ENCODE assay signal across 8 cellular contexts in genomic region chr15:50876989-50877360, GRCh38. TPM values are rescaled to one million over a fixed set of nuclear protein-coding genes. Genes with fewer than 3 reads are reported as not detected.
DNase-seq lines count a peak whose midpoint lies in the region; ATAC-seq and TF ChIP-seq lines count a peak whose summit lies in the region.

No MANE protein-coding gene starts in this region.

- intact Hi-C loops in esophagus squamous epithelium (cut with DNase I) = loop anchor here (10.0 kb wide), 1 partner anchor 192 kb away; the partner anchor contains the start of gene TRPM7

- H3K27me3 ChIP-seq in esophagus squamous epithelium = no peaks in the 10 kb centered on the region

- peak overlapping the region in 1 of 4 donors; percentile 45 for H3K27ac ChIP-seq in esophagus squamous epithelium

- ATAC-seq in naive B cell (ENCODE audit: low read depth in 2 of 2) (peak; percentile 43 to 52), HG03354 (IDR thresholded peaks at IDR 0.05; ENCODE audit: poor library complexity, severe bottlenecking, unreplicated experiment) (no peak)
- ATAC-seq in stimulated activated effector memory CD8-positive, alpha-beta T cell treated with anti-CD3 and anti-CD28 coated beads, Interleukin-12 subunit alpha, Interleukin-12 subunit beta, amount 100 ng/mL, for 72 hours = no peak

- DNase-seq in COLO668 (lab: John Stamatoyannopoulos, UW; ENCODE audit: unreplicated experiment) (peak; percentile 68), HuH-7 (ENCODE audit: low spot score) (peak; percentile 61), OCI-M1 (lab: John Stamatoyannopoulos, UW) (peak; percentile 96), esophagus squamous epithelium (lab: John Stamatoyannopoulos, UW) (no peak), naive B cell (peak; percentile 57)
- DNase-seq in activated T-cell treated with anti-CD3 and anti-CD28 coated beads, Interleukin-2, amount 50 U/mL, for 24 hours = peak; percentile 58
- peak; percentile 73 to 87 for DNase-seq in stimulated activated effector memory CD8-positive, alpha-beta T cell treated with anti-CD3 and anti-CD28 coated beads, Interleukin-12 subunit alpha, Interleukin-12 subunit beta, amount 100 ng/mL, for 72 hours (ENCODE audit: low spot score in 2 of 2)

- peaks cover 0 to 11% (median 5%) of the 10 kb centered on the region in 3 donors for H3K4me1 ChIP-seq in esophagus squamous epithelium

- TF ChIP-seq POLR2A in esophagus squamous epithelium (IDR thresholded peaks at IDR 0.05) = no peak

- no peaks in the 10 kb centered on the region for H3K9me3 Mint-ChIP-seq in activated T-cell treated with anti-CD3 and anti-CD28 coated beads, Interleukin-2, amount 50 U/mL, for 24 hours
- H3K9me3 Mint-ChIP-seq in naive B cell = no peaks in the 10 kb centered on the region
- H3K9me3 Mint-ChIP-seq in stimulated activated effector memory CD8-positive, alpha-beta T cell treated with anti-CD3 and anti-CD28 coated beads, Interleukin-12 subunit alpha, Interleukin-12 subunit beta, amount 100 ng/mL, for 72 hours = no peaks in the 10 kb centered on the region

- H3K4me3 ChIP-seq in esophagus squamous epithelium = peak overlapping the region in 3 of 4 donors; percentile 38 to 66 (median 41)

- H3K9me3 ChIP-seq in esophagus squamous epithelium = no peaks in the 10 kb centered on the region

- WGBS in esophagus squamous epithelium, 2 donors = 0 to 3% methylated on average over 4 to 7 of the region's 8 CpGs

- TF ChIP-seq CTCF in esophagus squamous epithelium (IDR thresholded peaks at IDR 0.05) = peak; percentile 88 to 98 (median 94)

- H3K36me3 Mint-ChIP-seq in activated T-cell treated with anti-CD3 and anti-CD28 coated beads, Interleukin-2, amount 50 U/mL, for 24 hours (ENCODE audit: low read depth) = no peaks in the 10 kb centered on the region
- H3K36me3 Mint-ChIP-seq in naive B cell = no peaks in the 10 kb centered on the region
- peaks cover 6% of the 10 kb centered on the region for H3K36me3 Mint-ChIP-seq in stimulated activated effector memory CD8-positive, alpha-beta T cell treated with anti-CD3 and anti-CD28 coated beads, Interleukin-12 subunit alpha, Interleukin-12 subunit beta, amount 100 ng/mL, for 72 hours

- no peaks in the 10 kb centered on the region for H3K36me3 ChIP-seq in esophagus squamous epithelium

- H3K4me1 Mint-ChIP-seq in activated T-cell treated with anti-CD3 and anti-CD28 coated beads, Interleukin-2, amount 50 U/mL, for 24 hours (ENCODE audit: low read depth) = peaks cover 52% of the 10 kb centered on the region
- H3K4me1 Mint-ChIP-seq in naive B cell = peaks cover 7 to 13% (median 10%) of the 10 kb centered on the region in 3 donors
- peaks cover 66% of the 10 kb centered on the region for H3K4me1 Mint-ChIP-seq in stimulated activated effector memory CD8-positive, alpha-beta T cell treated with anti-CD3 and anti-CD28 coated beads, Interleukin-12 subunit alpha, Interleukin-12 subunit beta, amount 100 ng/mL, for 72 hours

- H3K4me3 Mint-ChIP-seq in activated T-cell treated with anti-CD3 and anti-CD28 coated beads, Interleukin-2, amount 50 U/mL, for 24 hours = peak overlapping the region; percentile 67
- peak overlapping the region in 7 of 8 donors; percentile 36 to 85 (median 74) for H3K4me3 Mint-ChIP-seq in naive B cell
- peak overlapping the region; percentile 69 for H3K4me3 Mint-ChIP-seq in stimulated activated effector memory CD8-positive, alpha-beta T cell treated with anti-CD3 and anti-CD28 coated beads, Interleukin-12 subunit alpha, Interleukin-12 subunit beta, amount 100 ng/mL, for 72 hours

- peaks cover 7% of the 10 kb centered on the region for H3K27me3 Mint-ChIP-seq in activated T-cell treated with anti-CD3 and anti-CD28 coated beads, Interleukin-2, amount 50 U/mL, for 24 hours
- no peaks in the 10 kb centered on the region for H3K27me3 Mint-ChIP-seq in naive B cell

- peak overlapping the region; percentile 71 for H3K27ac Mint-ChIP-seq in activated T-cell treated with anti-CD3 and anti-CD28 coated beads, Interleukin-2, amount 50 U/mL, for 24 hours
- peak overlapping the region in 3 of 6 donors; percentile 54 to 94 (median 85) for H3K27ac Mint-ChIP-seq in naive B cell
- peak overlapping the region; percentile 79 for H3K27ac Mint-ChIP-seq in stimulated activated effector memory CD8-positive, alpha-beta T cell treated with anti-CD3 and anti-CD28 coated beads, Interleukin-12 subunit alpha, Interleukin-12 subunit beta, amount 100 ng/mL, for 72 hours

RNA-seq across cellular contexts. Expression of gene AP4E1, which starts 31.5 kb away (rescaled TPM):
- total RNA-seq in esophagus squamous epithelium = 10 to 100 TPM in 2 of 4 donors, 1 to 10 TPM in 2; 5.7 to 11.1 (median 10.1) TPM
- polyA plus RNA-seq in naive B cell (ENCODE audit: low read depth in 6 of 6) = 10 to 100 TPM in 1 of 6 donors, 1 to 10 TPM in 5; 2.6 to 10.8 (median 4.6) TPM

Comparison
In these comparisons a context has a peak if more than half of its experiments do, and no peak if none do; other contexts are left out.
1. ATAC-seq: peak in naive B cell (2 of 2); none in stimulated activated effector memory CD8-positive, alpha-beta T cell treated with anti-CD3 and anti-CD28 coated beads, Interleukin-12 subunit alpha, Interleukin-12 subunit beta, amount 100 ng/mL, for 72 hours (single experiment) and HG03354 (single experiment).
2. Peak in every context shown above with its lines, with median percentiles within 50 percentile points of each other: H3K4me3 Mint-ChIP-seq.